ENCODE assay signal across 8 cellular contexts in genomic region chr1:212566522-212567479, GRCh38. TPM values are rescaled to one million over a fixed set of nuclear protein-coding genes. Genes with fewer than 3 reads are reported as not detected.
DNase-seq lines count a peak whose midpoint lies in the region; ATAC-seq lines count a peak whose summit lies in the region.

No MANE protein-coding gene starts in this region.

- peaks cover 11% of the 10 kb centered on the region for H3K27me3 Mint-ChIP-seq in activated naive CD8-positive, alpha-beta T cell treated with anti-CD3 and anti-CD28 coated beads, Interleukin-2, amount 10 ng/mL, durations not matched to agents 7 days and 5 days

- H3K36me3 Mint-ChIP-seq in activated naive CD8-positive, alpha-beta T cell treated with anti-CD3 and anti-CD28 coated beads, Interleukin-2, amount 10 ng/mL, durations not matched to agents 7 days and 5 days: no peaks in the 10 kb centered on the region

- H3K4me1 ChIP-seq in ES-I3 (ENCODE audit: insufficient read depth, low read length) (peaks cover 13% of the 10 kb centered on the region), right cardiac atrium (ENCODE audit: control insufficient read depth, insufficient read depth, low read length) (peaks cover 1% of the 10 kb centered on the region), skeletal muscle tissue (ENCODE audit: control insufficient read depth in 3 of 3, insufficient read depth in 3 of 3, low read length in 3 of 3) (peaks cover 5 to 9% (median 5%) of the 10 kb centered on the region in 3 donors)

- peak overlapping the region; percentile 89 for H3K4me3 Mint-ChIP-seq in activated naive CD8-positive, alpha-beta T cell treated with anti-CD3 and anti-CD28 coated beads, Interleukin-2, amount 10 ng/mL, durations not matched to agents 7 days and 5 days

- intact Hi-C loops in right cardiac atrium (cut with DNase I): loop anchor here in 2 of 4 donors (10.0 kb wide), 1 partner anchor 92 kb away; no protein-coding TSS in a partner anchor

- H3K9me3 ChIP-seq in ES-I3 (ENCODE audit: control insufficient read depth, insufficient read depth, low read length): no peaks in the 10 kb centered on the region
- H3K9me3 ChIP-seq in KOPT-K1 (ENCODE audit: insufficient read depth, low read length, poor library complexity, severe bottlenecking): no peaks in the 10 kb centered on the region
- H3K9me3 ChIP-seq in right cardiac atrium (ENCODE audit: control insufficient read depth, low read length): no peaks in the 10 kb centered on the region
- H3K9me3 ChIP-seq in skeletal muscle tissue (ENCODE audit: control insufficient read depth in 3 of 3, low read length in 3 of 3): no peaks in the 10 kb centered on the region

- peak overlapping the region; percentile 76 for H3K4me3 ChIP-seq in right cardiac atrium (ENCODE audit: low read length)
- peak overlapping the region; percentile 70 to 87 (median 79) for H3K4me3 ChIP-seq in skeletal muscle tissue (ENCODE audit: low read length in 3 of 3)

- no peaks in the 10 kb centered on the region for H3K36me3 ChIP-seq in ES-I3 (ENCODE audit: insufficient read depth, low read length)
- H3K36me3 ChIP-seq in KOPT-K1 (ENCODE audit: insufficient read depth, low read length): no peaks in the 10 kb centered on the region
- H3K36me3 ChIP-seq in skeletal muscle tissue (ENCODE audit: control insufficient read depth in 3 of 3, insufficient read depth in 3 of 3, low read length in 3 of 3): no peaks in the 10 kb centered on the region

- no peaks in the 10 kb centered on the region for H3K9me3 Mint-ChIP-seq in activated naive CD8-positive, alpha-beta T cell treated with anti-CD3 and anti-CD28 coated beads, Interleukin-2, amount 10 ng/mL, durations not matched to agents 7 days and 5 days

- H3K27ac ChIP-seq in KOPT-K1 (ENCODE audit: low read depth, low read length, poor library complexity, severe bottlenecking) (peak overlapping the region; percentile 23), right cardiac atrium (ENCODE audit: low read length) (peak overlapping the region; percentile 56), skeletal muscle tissue (ENCODE audit: low read depth, low read length) (peak overlapping the region; percentile 66)

- peak; percentile 93 for ATAC-seq in GM21737 (IDR thresholded peaks at IDR 0.05; ENCODE audit: unreplicated experiment)
- ATAC-seq in activated naive CD8-positive, alpha-beta T cell treated with anti-CD3 and anti-CD28 coated beads, Interleukin-2, amount 10 ng/mL, durations not matched to agents 7 days and 5 days (ENCODE audit: low read depth): peak; percentile 97
- ATAC-seq in right cardiac atrium: peak; percentile 82 to 89

- H3K9ac ChIP-seq in ES-I3 (ENCODE audit: low read depth, low read length) (peak overlapping the region; percentile 38; the same call in 1 of the 2 replicates), skeletal muscle tissue (ENCODE audit: low read depth in 1 of 3, low read length in 3 of 3) (peak overlapping the region; percentile 80 to 82 (median 81))

- peak overlapping the region; percentile 89 for H3K27ac Mint-ChIP-seq in activated naive CD8-positive, alpha-beta T cell treated with anti-CD3 and anti-CD28 coated beads, Interleukin-2, amount 10 ng/mL, durations not matched to agents 7 days and 5 days

- POLR2A ChIA-PET in activated naive CD8-positive, alpha-beta T cell treated with anti-CD3 and anti-CD28 coated beads, Interleukin-2, amount 10 ng/mL, durations not matched to agents 7 days and 5 days (lab: Charles Lee): interaction anchor here (0.6 to 2.0 kb wide), 7 partner anchors 8 to 291 kb away, joined by 3 to 27 read pairs (median 6); partner anchors contain the start of gene ATF3

- H3K4me1 Mint-ChIP-seq in activated naive CD8-positive, alpha-beta T cell treated with anti-CD3 and anti-CD28 coated beads, Interleukin-2, amount 10 ng/mL, durations not matched to agents 7 days and 5 days: peaks cover 10% of the 10 kb centered on the region

- DNase-seq in SHP77 treated with DMSO at 0.1 percent for 48 hours (lab: John Stamatoyannopoulos, UW) (peak; percentile 78), right cardiac atrium (peak in 2 of 3 donors; percentile 27 to 52), cerebellar cortex (ENCODE audit: low spot score) (no peak)
- DNase-seq in activated naive CD8-positive, alpha-beta T cell treated with anti-CD3 and anti-CD28 coated beads, Interleukin-2, amount 10 ng/mL, durations not matched to agents 7 days and 5 days: no peak

- WGBS in right cardiac atrium: 17% methylated on average over 16 of the region's 16 CpGs

- H3K27me3 ChIP-seq in right cardiac atrium (ENCODE audit: control insufficient read depth, insufficient read depth) (no peaks in the 10 kb centered on the region), skeletal muscle tissue (ENCODE audit: control insufficient read depth in 3 of 3, insufficient read depth in 3 of 3, low read length in 3 of 3) (no peaks in the 10 kb centered on the region)

RNA-seq across cellular contexts. Expression of gene ATF3, which starts 41.8 kb away (rescaled TPM):
- 10 to 100 TPM; 13.1 to 13.8 TPM for total RNA-seq in activated naive CD8-positive, alpha-beta T cell treated with anti-CD3 and anti-CD28 coated beads, Interleukin-2, amount 10 ng/mL, durations not matched to agents 7 days and 5 days
- 10 to 100 TPM in 1 of 4 donors, 1 to 10 TPM in 3; 6.9 to 24.4 (median 7.9) TPM for total RNA-seq in right cardiac atrium
- polyA plus RNA-seq in right cardiac atrium: 195 TPM
- total RNA-seq in skeletal muscle tissue: 4.7 TPM

Comparison
In these comparisons a context has a peak if more than half of its experiments do, and no peak if none do; other contexts are left out.
1. DNase-seq: peak in SHP77 treated with DMSO at 0.1 percent for 48 hours (single experiment) and right cardiac atrium (2 of 3); none in activated naive CD8-positive, alpha-beta T cell treated with anti-CD3 and anti-CD28 coated beads, Interleukin-2, amount 10 ng/mL, durations not matched to agents 7 days and 5 days (single experiment) and cerebellar cortex (single experiment).
2. Peak in every context shown above with its lines, with median percentiles within 50 percentile points of each other: ATAC-seq and H3K27ac ChIP-seq.